In genomic region chr4:139913995-139914394, GRCh38 we compare ENCODE assay signal across 15 cellular contexts.
DNase-seq lines count a peak whose midpoint lies in the region; ATAC-seq and TF ChIP-seq lines count a peak whose summit lies in the region.
"Had no signal": no experiment of that assay in that cellular context is flagged by ENCODE, and none has a peak within 500 bp of the region (broad histone marks: within the 10 kb centered on the region; RNA-seq: fewer than 3 reads in every experiment).

No MANE protein-coding gene starts in this region.

- H3K4me3 ChIP-seq in SK-N-MC (peak overlapping the region; percentile 54), esophagus muscularis mucosa (no peak overlapping the region)
- H3K4me3 ChIP-seq: gastrocnemius medialis, tibial nerve had no signal

- peak overlapping the region; percentile 77 for H3K27ac Mint-ChIP-seq in osteocyte (ENCODE audit: unreplicated experiment)
- H3K27ac Mint-ChIP-seq in activated CD8-positive, alpha-beta memory T cell treated with anti-CD3 and anti-CD28 coated beads, Interleukin-2, amount 10 ng/mL, durations not matched to agents 7 days and 5 days: no peak overlapping the region

- intact Hi-C loops in esophagus muscularis mucosa (cut with DNase I): no loop called here

- in situ Hi-C loops in GM13976 (cut with MboI; ENCODE audit: low sequenced_read_pairs, unreplicated experiment): no loop called here

- H3K36me3 ChIP-seq in SK-N-MC (ENCODE audit: insufficient read depth, low read length) (no peaks in the 10 kb centered on the region), esophagus muscularis mucosa (no peaks in the 10 kb centered on the region)
- H3K36me3 ChIP-seq: gastrocnemius medialis, tibial nerve had no signal

- TF ChIP-seq POLR2A in esophagus muscularis mucosa (IDR thresholded peaks at IDR 0.05; ENCODE audit: low read depth): no peak

- DNase-seq in AG20443 (ENCODE audit: low spot score) (peak; percentile 30), SK-N-MC (ENCODE audit: low read depth, low spot score) (peak; percentile 60), esophagus muscularis mucosa (ENCODE audit: extremely low spot score) (no peak), osteocyte (ENCODE audit: extremely low spot score, unreplicated experiment) (no peak), GM13976 (ENCODE audit: low spot score) (no peak)
- DNase-seq in activated CD8-positive, alpha-beta memory T cell treated with anti-CD3 and anti-CD28 coated beads, Interleukin-2, amount 10 ng/mL, durations not matched to agents 7 days and 5 days: no peak
- DNase-seq in effector CD8-positive, alpha-beta T cell (lab: John Stamatoyannopoulos, UW): no peak
- DNase-seq: activated CD4-positive, CD25-positive, alpha-beta regulatory T cell; activated CD8-positive, alpha-beta memory T cell treated with anti-CD3 and anti-CD28 coated beads, Interleukin-2, amount 50 U/mL, for 4 hours; activated naive CD4-positive, alpha-beta T cell treated with anti-CD3 and anti-CD28 coated beads, Interleukin-2, amount 50 U/mL, for 16 hours; gastrocnemius medialis; posterior cingulate gyrus had no signal

- H3K27me3 Mint-ChIP-seq in osteocyte (ENCODE audit: unreplicated experiment): no peaks in the 10 kb centered on the region
- H3K27me3 Mint-ChIP-seq in activated CD8-positive, alpha-beta memory T cell treated with anti-CD3 and anti-CD28 coated beads, Interleukin-2, amount 10 ng/mL, durations not matched to agents 7 days and 5 days: peaks cover 32% of the 10 kb centered on the region

- no peaks in the 10 kb centered on the region for H3K27me3 ChIP-seq in esophagus muscularis mucosa
- H3K27me3 ChIP-seq: gastrocnemius medialis, tibial nerve had no signal

- no peaks in the 10 kb centered on the region for H3K36me3 Mint-ChIP-seq in osteocyte (ENCODE audit: unreplicated experiment)
- H3K36me3 Mint-ChIP-seq in activated CD8-positive, alpha-beta memory T cell treated with anti-CD3 and anti-CD28 coated beads, Interleukin-2, amount 10 ng/mL, durations not matched to agents 7 days and 5 days: no peaks in the 10 kb centered on the region

- H3K4me1 ChIP-seq in esophagus muscularis mucosa: peaks cover 44 to 71% (median 64%) of the 10 kb centered on the region in 4 donors

- H3K9me3 Mint-ChIP-seq in osteocyte (ENCODE audit: unreplicated experiment): no peaks in the 10 kb centered on the region
- H3K9me3 Mint-ChIP-seq in activated CD8-positive, alpha-beta memory T cell treated with anti-CD3 and anti-CD28 coated beads, Interleukin-2, amount 10 ng/mL, durations not matched to agents 7 days and 5 days (ENCODE audit: low read depth): no peaks in the 10 kb centered on the region
- H3K9me3 Mint-ChIP-seq: CD14-positive monocyte had no signal

- peaks cover 49% of the 10 kb centered on the region for H3K4me1 Mint-ChIP-seq in osteocyte (ENCODE audit: unreplicated experiment)
- peaks cover 3% of the 10 kb centered on the region for H3K4me1 Mint-ChIP-seq in activated CD8-positive, alpha-beta memory T cell treated with anti-CD3 and anti-CD28 coated beads, Interleukin-2, amount 10 ng/mL, durations not matched to agents 7 days and 5 days

- TF ChIP-seq CTCF in esophagus muscularis mucosa (IDR thresholded peaks at IDR 0.05) (no peak), osteocyte (IDR thresholded peaks at IDR 0.05) (no peak), GM13976 (IDR thresholded peaks at IDR 0.05; ENCODE audit: borderline replicate concordance, control extremely low read depth, extremely low read depth, insufficient read depth, missing control alignments) (no peak)

- H3K27ac ChIP-seq in SK-N-MC (peak overlapping the region; percentile 86), esophagus muscularis mucosa (replicated peaks in 1 of 4) (peak overlapping the region; percentile 81 to 87 (median 84))
- H3K27ac ChIP-seq: gastrocnemius medialis had no signal

- WGBS in esophagus muscularis mucosa: 24% methylated on average over 4 of the region's 4 CpGs

- H3K4me3 Mint-ChIP-seq in osteocyte (ENCODE audit: unreplicated experiment): no peak overlapping the region
- no peak overlapping the region for H3K4me3 Mint-ChIP-seq in activated CD8-positive, alpha-beta memory T cell treated with anti-CD3 and anti-CD28 coated beads, Interleukin-2, amount 10 ng/mL, durations not matched to agents 7 days and 5 days
- H3K4me3 Mint-ChIP-seq: CD14-positive monocyte had no signal

- CTCF ChIA-PET in activated CD8-positive, alpha-beta memory T cell treated with anti-CD3 and anti-CD28 coated beads, Interleukin-2, amount 10 ng/mL, durations not matched to agents 7 days and 5 days (lab: Charles Lee): no interaction called here

- H3K9me3 ChIP-seq in SK-N-MC (ENCODE audit: low read depth, low read length): no peaks in the 10 kb centered on the region
- H3K9me3 ChIP-seq in esophagus muscularis mucosa: no peaks in the 10 kb centered on the region
- H3K9me3 ChIP-seq: gastrocnemius medialis, tibial nerve had no signal

- TF ChIP-seq EP300 in esophagus muscularis mucosa (IDR thresholded peaks at IDR 0.05): no peak

- no peak for ATAC-seq in activated CD8-positive, alpha-beta memory T cell treated with anti-CD3 and anti-CD28 coated beads, Interleukin-2, amount 10 ng/mL, durations not matched to agents 7 days and 5 days
- no peak for ATAC-seq in GM21528 (IDR thresholded peaks at IDR 0.05; ENCODE audit: low FRiP score, unreplicated experiment)
- ATAC-seq: gastrocnemius medialis had no signal

- peak overlapping the region; percentile 35 for H3K9ac ChIP-seq in SK-N-MC (ENCODE audit: insufficient read length)

Comparison
In these comparisons a context has a peak if more than half of its experiments do, and no peak if none do; other contexts are left out.
1. DNase-seq: peak in AG20443 (single experiment) and SK-N-MC (single experiment); none in esophagus muscularis mucosa (single experiment), osteocyte (single experiment), activated CD8-positive, alpha-beta memory T cell treated with anti-CD3 and anti-CD28 coated beads, Interleukin-2, amount 10 ng/mL, durations not matched to agents 7 days and 5 days (single experiment), GM13976 (single experiment) and effector CD8-positive, alpha-beta T cell (single experiment).